In the genomic region with DNA sequence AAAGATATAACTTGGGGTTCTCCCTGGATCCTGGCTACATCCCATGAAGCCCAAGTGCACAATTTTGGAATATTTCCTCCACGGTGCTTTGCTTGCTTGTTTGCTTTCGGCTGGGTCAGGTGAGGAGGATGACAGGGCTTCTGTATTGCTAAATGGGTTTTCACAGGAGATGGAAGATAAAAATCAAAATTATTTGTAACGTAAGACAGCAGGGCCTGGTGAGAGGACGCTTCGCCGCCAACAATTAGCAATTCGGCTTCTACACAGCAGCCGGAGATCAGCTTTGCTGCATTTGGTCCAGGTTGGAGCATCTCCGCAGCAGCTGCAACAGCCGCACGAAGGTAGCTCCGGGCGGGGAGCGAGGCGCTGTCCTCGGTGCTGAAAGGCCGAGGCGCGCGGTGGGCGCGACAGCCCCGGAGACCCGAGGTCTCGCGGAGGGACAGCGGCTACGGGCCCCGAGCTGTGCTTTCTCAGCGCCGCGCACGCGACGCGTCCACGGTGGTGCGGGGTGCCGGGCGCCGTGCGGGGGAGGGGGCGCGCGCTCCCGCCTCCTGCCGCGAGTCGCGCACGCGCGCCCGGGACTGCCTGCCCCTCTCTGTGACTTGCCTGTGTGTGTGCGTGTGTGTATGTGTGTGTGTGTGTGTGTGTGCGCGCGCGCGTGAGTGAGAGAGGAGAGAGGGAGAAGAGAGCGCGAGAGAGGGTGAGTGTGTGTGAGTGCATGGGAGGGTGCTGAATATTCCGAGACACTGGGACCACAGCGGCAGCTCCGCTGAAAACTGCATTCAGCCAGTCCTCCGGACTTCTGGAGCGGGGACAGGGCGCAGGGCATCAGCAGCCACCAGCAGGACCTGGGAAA, we compare ENCODE assay signal across 9 cellular contexts. TPM values are rescaled to one million over a fixed set of nuclear protein-coding genes. Genes with fewer than 3 reads are reported as not detected.
A peak's percentile ranks its signal among the peaks of the same experiment; 100 is the strongest.
DNase-seq lines count a peak whose midpoint lies in the region; ATAC-seq and TF ChIP-seq lines count a peak whose summit lies in the region.
"Had no signal": no experiment of that assay in that cellular context is flagged by ENCODE, and none has a peak within 500 bp of the region (broad histone marks: within the 10 kb centered on the region; RNA-seq: fewer than 3 reads in every experiment).

A gene (plus strand): TSS at position 703 of the 856 bp plus-strand sequence. CDS start 315 bp downstream, outside the sequence.

- no peak for TF ChIP-seq POLR2A in esophagus muscularis mucosa (IDR thresholded peaks at IDR 0.05; ENCODE audit: low read depth)

- H3K9ac ChIP-seq in SK-N-MC (ENCODE audit: insufficient read length): no peak within 1 kb of the TSS

- intact Hi-C loops in esophagus muscularis mucosa (cut with DNase I): no loop called here

- H3K27ac ChIP-seq in SK-N-MC: no peak within 1 kb of the TSS
- H3K27ac ChIP-seq in esophagus muscularis mucosa (replicated peaks in 1 of 4): no peak within 1 kb of the TSS

- H3K27me3 ChIP-seq in esophagus muscularis mucosa: peaks cover 0 to 60% (median 36%) of the 10 kb centered on the region in 4 donors

- TF ChIP-seq CTCF in esophagus muscularis mucosa (IDR thresholded peaks at IDR 0.05): no peak

- ATAC-seq in HG03378 (IDR thresholded peaks at IDR 0.05; ENCODE audit: unreplicated experiment) (no peak), HG03159 (IDR thresholded peaks at IDR 0.05; ENCODE audit: unreplicated experiment) (no peak)
- no peak for ATAC-seq in stimulated activated effector memory CD8-positive, alpha-beta T cell treated with anti-CD3 and anti-CD28 coated beads, Interleukin-12 subunit alpha, Interleukin-12 subunit beta, amount 100 ng/mL, for 72 hours
- ATAC-seq: naive thymus-derived CD4-positive, alpha-beta T cell had no signal

- peaks cover 5% of the 10 kb centered on the region for H3K4me1 Mint-ChIP-seq in stimulated activated effector memory CD8-positive, alpha-beta T cell treated with anti-CD3 and anti-CD28 coated beads, Interleukin-12 subunit alpha, Interleukin-12 subunit beta, amount 100 ng/mL, for 72 hours

- peaks cover 0 to 26% (median 24%) of the 10 kb centered on the region in 4 donors for H3K4me1 ChIP-seq in esophagus muscularis mucosa

- no peak within 1 kb of the TSS for H3K4me3 Mint-ChIP-seq in stimulated activated effector memory CD8-positive, alpha-beta T cell treated with anti-CD3 and anti-CD28 coated beads, Interleukin-12 subunit alpha, Interleukin-12 subunit beta, amount 100 ng/mL, for 72 hours
- H3K4me3 Mint-ChIP-seq: naive thymus-derived CD4-positive, alpha-beta T cell had no signal

- no peak for TF ChIP-seq EP300 in esophagus muscularis mucosa (IDR thresholded peaks at IDR 0.05)

- H3K36me3 ChIP-seq in SK-N-MC (ENCODE audit: insufficient read depth, low read length) (no peaks in the 10 kb centered on the region), esophagus muscularis mucosa (no peaks in the 10 kb centered on the region)

- H3K9me3 ChIP-seq in SK-N-MC (ENCODE audit: low read depth, low read length) (no peaks in the 10 kb centered on the region), esophagus muscularis mucosa (no peaks in the 10 kb centered on the region)

- no peaks in the 10 kb centered on the region for H3K36me3 Mint-ChIP-seq in stimulated activated effector memory CD8-positive, alpha-beta T cell treated with anti-CD3 and anti-CD28 coated beads, Interleukin-12 subunit alpha, Interleukin-12 subunit beta, amount 100 ng/mL, for 72 hours

- H3K9me3 Mint-ChIP-seq in stimulated activated effector memory CD8-positive, alpha-beta T cell treated with anti-CD3 and anti-CD28 coated beads, Interleukin-12 subunit alpha, Interleukin-12 subunit beta, amount 100 ng/mL, for 72 hours: peaks cover 16% of the 10 kb centered on the region

- WGBS in esophagus muscularis mucosa: 7% methylated on average over 29 of the region's 68 CpGs

- H3K27ac Mint-ChIP-seq in stimulated activated effector memory CD8-positive, alpha-beta T cell treated with anti-CD3 and anti-CD28 coated beads, Interleukin-12 subunit alpha, Interleukin-12 subunit beta, amount 100 ng/mL, for 72 hours: no peak within 1 kb of the TSS
- H3K27ac Mint-ChIP-seq: naive thymus-derived CD4-positive, alpha-beta T cell had no signal

- DNase-seq in Daoy (ENCODE audit: low read depth): peak; percentile 60
- peak; percentile 75 for DNase-seq in HK-2 (ENCODE audit: unreplicated experiment)
- DNase-seq in SK-N-MC (ENCODE audit: low read depth, low spot score): no peak
- DNase-seq in esophagus muscularis mucosa (ENCODE audit: extremely low spot score): no peak
- DNase-seq in myocyte (ENCODE audit: low read depth): peak; percentile 74
- DNase-seq in stimulated activated effector memory CD8-positive, alpha-beta T cell treated with anti-CD3 and anti-CD28 coated beads, Interleukin-12 subunit alpha, Interleukin-12 subunit beta, amount 100 ng/mL, for 72 hours (ENCODE audit: low spot score in 2 of 2): no peak

- H3K4me3 ChIP-seq in SK-N-MC: peak within 1 kb of the TSS; percentile 76
- peak within 1 kb of the TSS; percentile 23 to 50 (median 36) for H3K4me3 ChIP-seq in esophagus muscularis mucosa

RNA-seq across cellular contexts. Expression of the gene that starts here (rescaled TPM):
- 0.17 TPM in 1 of 2 replicates, not detected in the other for total RNA-seq in Daoy (2014; rRNA removed; shearing (Covaris generic))
- total RNA-seq in esophagus muscularis mucosa: under 1 TPM in 3 of 4 donors, not detected in 1; 0.06 to 0.50 (median 0.06) TPM
- total RNA-seq in myocyte: not detected in 2 replicates
- not detected for polyA plus RNA-seq in myocyte (2012)
- total RNA-seq: naive thymus-derived CD4-positive, alpha-beta T cell had no signal
- polyA plus RNA-seq: naive thymus-derived CD4-positive, alpha-beta T cell had no signal

Comparison
In these comparisons a context has a peak if more than half of its experiments do, and no peak if none do; other contexts are left out.
1. Peak in DNase-seq in Daoy; RNA of the gene not detected or under 1 TPM.
2. Peak in DNase-seq in myocyte; RNA of the gene not detected or under 1 TPM.